In genomic region chr11:107472966-107473365, GRCh38 we compare ENCODE assay signal across 23 cellular contexts. TPM values are rescaled to one million over a fixed set of nuclear protein-coding genes. Genes with fewer than 3 reads are reported as not detected.
DNase-seq lines count a peak whose midpoint lies in the region; ATAC-seq, FAIRE-seq and TF ChIP-seq lines count a peak whose summit lies in the region.
"Had no signal": no experiment of that assay in that cellular context is flagged by ENCODE, and none has a peak within 500 bp of the region (broad histone marks: within the 10 kb centered on the region; RNA-seq: fewer than 3 reads in every experiment).

No MANE protein-coding gene starts in this region.

- no peak overlapping the region for H3K27ac Mint-ChIP-seq in activated CD4-positive, alpha-beta T cell treated with anti-CD3 and anti-CD28 coated beads, Interleukin-2, amount 10 ng/mL, durations not matched to agents 24 days and 14 days
- H3K27ac Mint-ChIP-seq: B cell; CD4-positive, CD25-positive, alpha-beta regulatory T cell had no signal

- no peaks in the 10 kb centered on the region for H3K27me3 ChIP-seq in bronchial epithelial cell (ENCODE audit: control insufficient read depth, insufficient read depth, low read length)
- H3K27me3 ChIP-seq: BLaER1 had no signal

- intact Hi-C loops in activated CD4-positive, alpha-beta T cell treated with anti-CD3 and anti-CD28 coated beads, Interleukin-2, amount 10 ng/mL, durations not matched to agents 24 days and 14 days (cut with micrococcal nuclease) = no loop called here

- ATAC-seq in HG03095 (IDR thresholded peaks at IDR 0.05; ENCODE audit: unreplicated experiment) (no peak), GM21786 (IDR thresholded peaks at IDR 0.05; ENCODE audit: unreplicated experiment) (no peak), HG03469 (IDR thresholded peaks at IDR 0.05; ENCODE audit: unreplicated experiment) (no peak)

- no peaks in the 10 kb centered on the region for H3K9me3 Mint-ChIP-seq in activated CD4-positive, alpha-beta T cell treated with anti-CD3 and anti-CD28 coated beads, Interleukin-2, amount 10 ng/mL, durations not matched to agents 24 days and 14 days
- H3K9me3 Mint-ChIP-seq: CD4-positive, CD25-positive, alpha-beta regulatory T cell had no signal

- no peaks in the 10 kb centered on the region for H3K36me3 ChIP-seq in bronchial epithelial cell (ENCODE audit: control insufficient read depth, insufficient read depth, low read length)
- H3K36me3 ChIP-seq: BLaER1 had no signal

- no peak overlapping the region for H3K4me3 ChIP-seq in bronchial epithelial cell (ENCODE audit: low read depth, low read length)
- H3K4me3 ChIP-seq: BLaER1, GM23248 had no signal

- peak; percentile 12 for DNase-seq in activated CD4-positive, alpha-beta T cell treated with anti-CD3 and anti-CD28 coated beads, Interleukin-2, amount 10 ng/mL, durations not matched to agents 24 days and 14 days
- DNase-seq in activated CD4-positive, alpha-beta T cell treated with anti-CD3 and anti-CD28 coated beads for 48 hours = no peak
- DNase-seq in bronchial epithelial cell (ENCODE audit: low read depth) = peak; percentile 64
- DNase-seq in foreskin melanocyte = peak; percentile 55
- DNase-seq in NCI-H774 (lab: John Stamatoyannopoulos, UW) = no peak
- DNase-seq: Calu3; CD4-positive, CD25-positive, alpha-beta regulatory T cell; COR-L47; DMS53; DMS79 treated with DMSO at 0.1 percent for 48 hours; GF-D8; GM23248; H7; HCEC 1CT had no signal

- H3K4me1 Mint-ChIP-seq in activated CD4-positive, alpha-beta T cell treated with anti-CD3 and anti-CD28 coated beads, Interleukin-2, amount 10 ng/mL, durations not matched to agents 24 days and 14 days = no peaks in the 10 kb centered on the region
- H3K4me1 Mint-ChIP-seq: B cell; CD4-positive, CD25-positive, alpha-beta regulatory T cell had no signal

- no peak overlapping the region for H3K4me3 Mint-ChIP-seq in activated CD4-positive, alpha-beta T cell treated with anti-CD3 and anti-CD28 coated beads, Interleukin-2, amount 10 ng/mL, durations not matched to agents 24 days and 14 days
- H3K4me3 Mint-ChIP-seq: B cell; CD4-positive, CD25-positive, alpha-beta regulatory T cell had no signal

- no peak for FAIRE-seq in bronchial epithelial cell (lab: Jason Lieb, UNC)
- FAIRE-seq: A204.1, GM12891, GM18507, H1 had no signal

- no peak for TF ChIP-seq CTCF in bronchial epithelial cell (IDR thresholded peaks at IDR 0.05; ENCODE audit: insufficient read depth, low read length, severe bottlenecking)

- no peaks in the 10 kb centered on the region for H3K36me3 Mint-ChIP-seq in activated CD4-positive, alpha-beta T cell treated with anti-CD3 and anti-CD28 coated beads, Interleukin-2, amount 10 ng/mL, durations not matched to agents 24 days and 14 days (ENCODE audit: low read depth)
- H3K36me3 Mint-ChIP-seq: CD4-positive, CD25-positive, alpha-beta regulatory T cell had no signal

- peaks cover 19% of the 10 kb centered on the region for H3K27me3 Mint-ChIP-seq in activated CD4-positive, alpha-beta T cell treated with anti-CD3 and anti-CD28 coated beads, Interleukin-2, amount 10 ng/mL, durations not matched to agents 24 days and 14 days

RNA-seq across cellular contexts. Expression of gene CWF19L2, which starts 15.3 kb away (rescaled TPM):
- 16.1 and 17.6 TPM in 2 replicates for total RNA-seq in activated CD4-positive, alpha-beta T cell treated with anti-CD3 and anti-CD28 coated beads, Interleukin-2, amount 10 ng/mL, durations not matched to agents 24 days and 14 days
- total RNA-seq in bronchial epithelial cell = 13.2 and 13.7 TPM in 2 replicates

Comparison
In these comparisons a context has a peak if more than half of its experiments do, and no peak if none do; other contexts are left out.
1. DNase-seq: peak in activated CD4-positive, alpha-beta T cell treated with anti-CD3 and anti-CD28 coated beads, Interleukin-2, amount 10 ng/mL, durations not matched to agents 24 days and 14 days (single experiment), bronchial epithelial cell (single experiment) and foreskin melanocyte (single experiment); none in activated CD4-positive, alpha-beta T cell treated with anti-CD3 and anti-CD28 coated beads for 48 hours (single experiment) and NCI-H774 (single experiment).